8 cellular contexts compared by ENCODE assay signal in the genomic region with DNA sequence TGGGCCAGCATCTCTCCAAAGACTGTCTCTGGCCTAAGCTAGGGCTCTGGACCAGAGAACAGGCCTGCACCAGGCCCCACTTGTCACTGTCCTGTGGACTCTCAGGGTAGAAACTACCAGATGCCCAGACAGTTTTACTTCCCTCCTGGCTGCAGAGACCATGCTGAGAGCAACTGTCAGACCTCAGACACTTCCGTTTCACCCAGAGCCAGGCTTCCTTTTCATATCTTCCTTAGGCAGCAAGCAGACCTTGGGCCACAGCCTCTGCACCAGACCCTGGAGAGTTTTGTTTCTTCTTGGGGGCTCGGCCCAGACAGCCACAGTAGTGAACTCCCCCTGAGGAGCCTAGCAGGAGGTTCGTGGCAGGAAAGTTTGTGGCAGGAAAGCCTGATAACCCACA. TPM values are rescaled to one million over a fixed set of nuclear protein-coding genes. Genes with fewer than 3 reads are reported as not detected.
DNase-seq lines count a peak whose midpoint lies in the region; ATAC-seq and TF ChIP-seq lines count a peak whose summit lies in the region.

No MANE protein-coding gene starts in this region.

- TF ChIP-seq CTCF in GM12865 (IDR thresholded peaks at IDR 0.05; ENCODE audit: insufficient read depth, low read depth, low read length, missing control alignments) (no peak), HL-60 (IDR thresholded peaks at IDR 0.05; ENCODE audit: insufficient read depth, low read length) (no peak), PC-9 (conservative IDR thresholded peaks at IDR 0.05) (no peak)

- no peaks in the 10 kb centered on the region for H3K27me3 ChIP-seq in HL-60 (ENCODE audit: insufficient read depth, poor library complexity, severe bottlenecking)
- H3K27me3 ChIP-seq in skeletal muscle tissue (ENCODE audit: control insufficient read depth in 3 of 3, insufficient read depth in 3 of 3, low read length in 3 of 3), result no peaks in the 10 kb centered on the region
- no peaks in the 10 kb centered on the region for H3K27me3 ChIP-seq in PC-9 (ENCODE audit: insufficient read depth, low read depth)

- H3K4me2 ChIP-seq in PC-9, result no peak overlapping the region

- H3K9me3 ChIP-seq in skeletal muscle tissue (ENCODE audit: control insufficient read depth in 3 of 3, low read length in 3 of 3) (no peaks in the 10 kb centered on the region), PC-9 (ENCODE audit: insufficient read depth, low read depth) (no peaks in the 10 kb centered on the region)

- CTCF ChIA-PET in PC-9 (lab: Charles Lee), result no interaction called here

- H3K79me2 ChIP-seq in PC-9 (ENCODE audit: low read depth), result no peaks in the 10 kb centered on the region

- no peaks in the 10 kb centered on the region for H3K9me2 ChIP-seq in PC-9 (ENCODE audit: insufficient read depth)

- H3K36me3 ChIP-seq in skeletal muscle tissue (ENCODE audit: control insufficient read depth in 3 of 3, insufficient read depth in 3 of 3, low read length in 3 of 3), result no peaks in the 10 kb centered on the region
- H3K36me3 ChIP-seq in PC-9 (ENCODE audit: low read depth), result no peaks in the 10 kb centered on the region

- peak; percentile 36 for ATAC-seq in GM21367 (IDR thresholded peaks at IDR 0.05; ENCODE audit: unreplicated experiment)

- DNase-seq in GM12865 (ENCODE audit: low read depth) (peak; percentile 96), HL-60 (ENCODE audit: low read depth in 1 of 2, low spot score in 1 of 2) (peak; percentile 85 to 94), PC-9 (no peak), NCI-H748 treated with DMSO at 0.1 percent for 48 hours (lab: John Stamatoyannopoulos, UW) (no peak), SW 1271 (lab: John Stamatoyannopoulos, UW) (no peak)
- peak; percentile 8 for DNase-seq in activated effector memory CD4-positive, alpha-beta T cell treated with Interleukin-2 at 50 U/mL for 16 hours

- H3K4me3 ChIP-seq in GM12865 (ENCODE audit: low read depth, low read length) (peak overlapping the region; percentile 51), HL-60 (replicated peaks; ENCODE audit: insufficient read depth, low read length) (no peak overlapping the region), skeletal muscle tissue (ENCODE audit: low read length in 3 of 3) (no peak overlapping the region), PC-9 (no peak overlapping the region)

- H3F3A ChIP-seq in PC-9 (ENCODE audit: insufficient read depth, low read depth), result 0 out of 2 replicates have a peak, but pooled peaks cover 8% of the 10 kb centered on the region

- H4K20me1 ChIP-seq in PC-9 (ENCODE audit: insufficient read depth), result no peaks in the 10 kb centered on the region

- BruUV-seq in PC-9 (replicated peaks; lab: Mats Ljungman, UMichigan), result no TSS peak

- H2AFZ ChIP-seq in PC-9, result no peak overlapping the region

- H3K27ac ChIP-seq in HL-60 (replicated peaks) (peak overlapping the region; percentile 91), skeletal muscle tissue (ENCODE audit: low read depth, low read length) (peak overlapping the region; percentile 64), PC-9 (no peak overlapping the region)

- no peak overlapping the region for H3K9ac ChIP-seq in skeletal muscle tissue (ENCODE audit: low read depth in 1 of 3, low read length in 3 of 3)

- POLR2A ChIA-PET in PC-9 (lab: Charles Lee; ENCODE audit: unreplicated experiment), result no interaction called here

- intact Hi-C loops in PC-9 (cut with micrococcal nuclease; ENCODE audit: unreplicated experiment), result no loop called here

- H3K4me1 ChIP-seq in skeletal muscle tissue (ENCODE audit: control insufficient read depth in 3 of 3, insufficient read depth in 3 of 3, low read length in 3 of 3), result peaks cover 49 to 75% (median 57%) of the 10 kb centered on the region in 3 donors
- H3K4me1 ChIP-seq in PC-9 (replicated peaks; ENCODE audit: insufficient read depth), result peaks cover 24% of the 10 kb centered on the region

RNA-seq across cellular contexts. Expression of a gene that starts 12.1 kb away (rescaled TPM):
- 19.8 TPM for total RNA-seq in skeletal muscle tissue
- 20.5 and 22.6 TPM in 2 replicates for total RNA-seq in PC-9 (2021)

Comparison
In these comparisons a context has a peak if more than half of its experiments do, and no peak if none do; other contexts are left out.
1. DNase-seq: peak in GM12865 (single experiment), HL-60 (2 of 2) and activated effector memory CD4-positive, alpha-beta T cell treated with Interleukin-2 at 50 U/mL for 16 hours (single experiment); none in PC-9 (0 of 2), NCI-H748 treated with DMSO at 0.1 percent for 48 hours (single experiment) and SW 1271 (0 of 2).